In the genomic region with DNA sequence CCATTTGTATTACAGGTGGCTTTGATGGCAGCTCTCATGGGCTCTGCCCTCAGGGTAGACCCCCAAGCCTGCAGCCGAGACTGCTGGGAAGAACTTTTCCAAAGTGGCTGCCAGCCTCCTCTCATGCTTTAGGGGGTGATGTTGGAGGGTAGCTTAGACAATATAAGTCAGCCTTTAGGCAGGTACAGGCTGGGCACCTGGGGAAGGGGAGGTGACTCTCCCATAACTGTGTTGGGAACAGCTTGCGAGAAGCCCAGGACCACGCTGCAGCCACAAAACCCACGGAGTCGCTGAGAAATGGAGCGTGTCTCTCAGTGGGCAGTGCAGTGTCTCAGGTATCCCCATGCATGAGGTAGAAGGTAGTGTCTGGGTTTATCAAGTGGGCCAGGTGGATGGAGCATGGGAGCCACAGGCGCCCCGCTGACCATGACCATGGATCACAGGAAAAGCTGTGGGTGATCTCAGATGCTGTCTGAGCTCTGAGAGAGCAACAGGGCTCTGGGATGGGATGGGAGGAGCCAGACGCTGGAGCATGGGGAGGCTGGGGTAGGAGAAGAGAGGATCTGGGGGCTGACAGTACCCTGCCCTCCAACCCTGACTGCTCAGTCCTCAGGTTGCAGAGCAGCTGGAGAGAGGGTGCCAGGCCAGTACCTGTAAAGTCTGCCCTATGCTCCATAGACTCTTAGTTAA, we compare ENCODE assay signal across 1 cellular context.
TF ChIP-seq lines count a peak whose summit lies in the region.

No MANE protein-coding gene starts in this region.

TF ChIP-seq in H1, 55 proteins besides CTCF, POLR2A, EP300 and RAD21:
- TF ChIP-seq CBX8 (IDR thresholded peaks at IDR 0.05; ENCODE audit: borderline replicate concordance, low read depth, low read length) (no peak), MAFK (IDR thresholded peaks at IDR 0.05; ENCODE audit: low read depth, low read length) (no peak), SP2 (IDR thresholded peaks at IDR 0.05; ENCODE audit: low read length) (no peak), HDAC2 (IDR thresholded peaks at IDR 0.05; ENCODE audit: borderline replicate concordance in 1 of 2, low read depth in 2 of 2, low read length in 2 of 2) (no peak)
- TF ChIP-seq, protein P1, sequence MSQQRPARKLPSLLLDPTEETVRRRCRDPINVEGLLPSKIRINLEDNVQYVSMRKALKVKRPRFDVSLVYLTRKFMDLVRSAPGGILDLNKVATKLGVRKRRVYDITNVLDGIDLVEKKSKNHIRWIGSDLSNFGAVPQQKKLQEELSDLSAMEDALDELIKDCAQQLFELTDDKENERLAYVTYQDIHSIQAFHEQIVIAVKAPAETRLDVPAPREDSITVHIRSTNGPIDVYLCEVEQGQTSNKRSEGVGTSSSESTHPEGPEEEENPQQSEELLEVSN (IDR thresholded peaks at IDR 0.05), result no peak
